ENCODE assay signal across 17 cellular contexts in genomic region chr12:104680506-104680905, GRCh38.
DNase-seq lines count a peak whose midpoint lies in the region; ATAC-seq and TF ChIP-seq lines count a peak whose summit lies in the region.
"Had no signal": no experiment of that assay in that cellular context is flagged by ENCODE, and none has a peak within 500 bp of the region (broad histone marks: within the 10 kb centered on the region; RNA-seq: fewer than 3 reads in every experiment).

No MANE protein-coding gene starts in this region.

- no peak for ATAC-seq in activated CD4-positive, alpha-beta T cell treated with anti-CD3 and anti-CD28 coated beads for 36 hours
- ATAC-seq in HG02610 (IDR thresholded peaks at IDR 0.05; ENCODE audit: unreplicated experiment), result peak; percentile 3
- ATAC-seq in activated T-cell treated with anti-CD3 and anti-CD28 coated beads, Interleukin-2, amount 50 U/mL, for 72 hours (replicated peaks in 1 of 2), result peak; percentile 8 to 23
- ATAC-seq in GM19023 (IDR thresholded peaks at IDR 0.05; ENCODE audit: unreplicated experiment), result no peak

- H3K9me3 Mint-ChIP-seq in activated CD4-positive, alpha-beta T cell treated with anti-CD3 and anti-CD28 coated beads for 36 hours (ENCODE audit: low read depth), result no peaks in the 10 kb centered on the region
- peaks cover 2% of the 10 kb centered on the region for H3K9me3 Mint-ChIP-seq in activated CD4-positive, alpha-beta T cell treated with anti-CD3 and anti-CD28 coated beads, Interleukin-2, amount 10 ng/mL, durations not matched to agents 7 days and 5 days
- H3K9me3 Mint-ChIP-seq in activated T-cell treated with anti-CD3 and anti-CD28 coated beads, Interleukin-2, amount 50 U/mL, for 72 hours, result peaks cover 2 to 4% of the 10 kb centered on the region in 2 donors
- H3K9me3 Mint-ChIP-seq: HFFc6 had no signal

- no peaks in the 10 kb centered on the region for H3K36me3 ChIP-seq in neutrophil
- H3K36me3 ChIP-seq: breast epithelium, ovary had no signal

- H3K27me3 Mint-ChIP-seq in activated CD4-positive, alpha-beta T cell treated with anti-CD3 and anti-CD28 coated beads for 36 hours, result no peaks in the 10 kb centered on the region
- no peaks in the 10 kb centered on the region for H3K27me3 Mint-ChIP-seq in activated CD4-positive, alpha-beta T cell treated with anti-CD3 and anti-CD28 coated beads, Interleukin-2, amount 10 ng/mL, durations not matched to agents 7 days and 5 days
- no peaks in the 10 kb centered on the region for H3K27me3 Mint-ChIP-seq in activated T-cell treated with anti-CD3 and anti-CD28 coated beads, Interleukin-2, amount 50 U/mL, for 72 hours (ENCODE audit: low read depth)

- no peak for TF ChIP-seq CTCF in neutrophil (IDR thresholded peaks at IDR 0.05)

- H3K27ac Mint-ChIP-seq in activated CD4-positive, alpha-beta T cell treated with anti-CD3 and anti-CD28 coated beads for 36 hours, result peak overlapping the region; percentile 80
- no peak overlapping the region for H3K27ac Mint-ChIP-seq in activated CD4-positive, alpha-beta T cell treated with anti-CD3 and anti-CD28 coated beads, Interleukin-2, amount 10 ng/mL, durations not matched to agents 7 days and 5 days
- H3K27ac Mint-ChIP-seq in activated T-cell treated with anti-CD3 and anti-CD28 coated beads, Interleukin-2, amount 50 U/mL, for 72 hours, result peak overlapping the region; percentile 83
- H3K27ac Mint-ChIP-seq: HFFc6 had no signal

- no peaks in the 10 kb centered on the region for H3K9me3 ChIP-seq in neutrophil
- H3K9me3 ChIP-seq: breast epithelium, ovary had no signal

- peak; percentile 57 for DNase-seq in activated CD4-positive, alpha-beta T cell treated with anti-CD3 and anti-CD28 coated beads for 36 hours
- DNase-seq in activated CD4-positive, alpha-beta T cell treated with anti-CD3 and anti-CD28 coated beads, Interleukin-2, amount 10 ng/mL, durations not matched to agents 7 days and 5 days, result no peak
- DNase-seq in activated T-cell treated with anti-CD3 and anti-CD28 coated beads, Interleukin-2, amount 50 U/mL, for 72 hours, result peak; percentile 47 to 53
- no peak for DNase-seq in KG1 (lab: John Stamatoyannopoulos, UW)
- DNase-seq in cerebellar nuclear complex (lab: John Stamatoyannopoulos, UW), result no peak
- DNase-seq: activated CD4-positive, CD25-positive, alpha-beta regulatory T cell treated with anti-CD3 and anti-CD28 coated beads, Interleukin-2, amount 50 U/mL, for 72 hours; activated effector memory CD4-positive, alpha-beta T cell treated with anti-CD3 and anti-CD28 coated beads, Interleukin-2, amount 50 U/mL, for 16 hours; effector CD4-positive, alpha-beta T cell; hippocampal formation; NCI-H187; ovary; SW 1271 had no signal

- H3K4me1 Mint-ChIP-seq in activated CD4-positive, alpha-beta T cell treated with anti-CD3 and anti-CD28 coated beads for 36 hours, result peaks cover 55% of the 10 kb centered on the region
- H3K4me1 Mint-ChIP-seq in activated CD4-positive, alpha-beta T cell treated with anti-CD3 and anti-CD28 coated beads, Interleukin-2, amount 10 ng/mL, durations not matched to agents 7 days and 5 days, result peaks cover 68% of the 10 kb centered on the region
- H3K4me1 Mint-ChIP-seq in activated T-cell treated with anti-CD3 and anti-CD28 coated beads, Interleukin-2, amount 50 U/mL, for 72 hours (ENCODE audit: low read depth), result peaks cover 62% of the 10 kb centered on the region

- no peak overlapping the region for H3K4me3 Mint-ChIP-seq in activated CD4-positive, alpha-beta T cell treated with anti-CD3 and anti-CD28 coated beads for 36 hours
- H3K4me3 Mint-ChIP-seq in activated CD4-positive, alpha-beta T cell treated with anti-CD3 and anti-CD28 coated beads, Interleukin-2, amount 10 ng/mL, durations not matched to agents 7 days and 5 days, result no peak overlapping the region
- H3K4me3 Mint-ChIP-seq in activated T-cell treated with anti-CD3 and anti-CD28 coated beads, Interleukin-2, amount 50 U/mL, for 72 hours, result peak overlapping the region; percentile 42 to 54
- H3K4me3 Mint-ChIP-seq: HFFc6 had no signal

- peaks cover 60 to 87% of the 10 kb centered on the region in 2 experiments for H3K4me1 ChIP-seq in neutrophil (ENCODE audit: control insufficient read depth in 1 of 2, insufficient read depth in 1 of 2, low read depth in 1 of 2, low read length in 1 of 2)
- H3K4me1 ChIP-seq: breast epithelium had no signal

- CTCF ChIA-PET in activated CD4-positive, alpha-beta T cell treated with anti-CD3 and anti-CD28 coated beads for 36 hours (lab: Charles Lee), result interaction anchor here (0.5 to 4.2 kb wide), 3 partner anchors 14 to 298 kb away, joined by 3 to 19 read pairs (median 6); no protein-coding TSS in a partner anchor
- CTCF ChIA-PET in activated CD4-positive, alpha-beta T cell treated with anti-CD3 and anti-CD28 coated beads, Interleukin-2, amount 10 ng/mL, durations not matched to agents 7 days and 5 days (lab: Charles Lee), result interaction anchor here (1.8 kb wide), 1 partner anchor 9 kb away, joined by 6 read pairs; no protein-coding TSS in a partner anchor

- POLR2A ChIA-PET in activated CD4-positive, alpha-beta T cell treated with anti-CD3 and anti-CD28 coated beads for 36 hours (lab: Charles Lee), result interaction anchor here (1.8 kb wide), 1 partner anchor 15 kb away, joined by 5 read pairs; no protein-coding TSS in a partner anchor
- POLR2A ChIA-PET in activated CD4-positive, alpha-beta T cell treated with anti-CD3 and anti-CD28 coated beads, Interleukin-2, amount 10 ng/mL, durations not matched to agents 7 days and 5 days (lab: Charles Lee), result no interaction called here

- H3K27me3 ChIP-seq in neutrophil, result no peaks in the 10 kb centered on the region
- H3K27me3 ChIP-seq: breast epithelium, ovary had no signal

- no peak overlapping the region for H3K4me3 ChIP-seq in neutrophil (ENCODE audit: low read depth in 1 of 2, low read length in 1 of 2)
- H3K4me3 ChIP-seq: breast epithelium, ovary had no signal

- H3K36me3 Mint-ChIP-seq in activated CD4-positive, alpha-beta T cell treated with anti-CD3 and anti-CD28 coated beads for 36 hours (ENCODE audit: low read depth), result no peaks in the 10 kb centered on the region
- H3K36me3 Mint-ChIP-seq in activated CD4-positive, alpha-beta T cell treated with anti-CD3 and anti-CD28 coated beads, Interleukin-2, amount 10 ng/mL, durations not matched to agents 7 days and 5 days (ENCODE audit: low read depth), result peaks cover 18% of the 10 kb centered on the region
- H3K36me3 Mint-ChIP-seq in activated T-cell treated with anti-CD3 and anti-CD28 coated beads, Interleukin-2, amount 50 U/mL, for 72 hours (ENCODE audit: insufficient read depth in 2 of 2), result peaks cover 1 to 5% of the 10 kb centered on the region in 2 donors

- intact Hi-C loops in activated CD4-positive, alpha-beta T cell treated with anti-CD3 and anti-CD28 coated beads for 36 hours (cut with DNase I, micrococcal nuclease), result loop anchor here (1.0 to 5.0 kb wide), 8 partner anchors 113 to 393 kb away; partner anchors contain the start of gene SLC41A2 (in 1 of the 2)

- peak overlapping the region; percentile 92 for H3K27ac ChIP-seq in neutrophil
- H3K27ac ChIP-seq: breast epithelium, ovary had no signal

Comparison
In these comparisons a context has a peak if more than half of its experiments do, and no peak if none do; other contexts are left out.
1. DNase-seq: peak in activated CD4-positive, alpha-beta T cell treated with anti-CD3 and anti-CD28 coated beads for 36 hours (single experiment) and activated T-cell treated with anti-CD3 and anti-CD28 coated beads, Interleukin-2, amount 50 U/mL, for 72 hours (2 of 2); none in activated CD4-positive, alpha-beta T cell treated with anti-CD3 and anti-CD28 coated beads, Interleukin-2, amount 10 ng/mL, durations not matched to agents 7 days and 5 days (single experiment), KG1 (single experiment) and cerebellar nuclear complex (0 of 2).
2. ATAC-seq: peak in HG02610 (single experiment) and activated T-cell treated with anti-CD3 and anti-CD28 coated beads, Interleukin-2, amount 50 U/mL, for 72 hours (2 of 2); none in activated CD4-positive, alpha-beta T cell treated with anti-CD3 and anti-CD28 coated beads for 36 hours (single experiment) and GM19023 (single experiment).
3. H3K4me3 Mint-ChIP-seq: peak in activated T-cell treated with anti-CD3 and anti-CD28 coated beads, Interleukin-2, amount 50 U/mL, for 72 hours (2 of 2); none in activated CD4-positive, alpha-beta T cell treated with anti-CD3 and anti-CD28 coated beads for 36 hours (single experiment) and activated CD4-positive, alpha-beta T cell treated with anti-CD3 and anti-CD28 coated beads, Interleukin-2, amount 10 ng/mL, durations not matched to agents 7 days and 5 days (single experiment).